Comparison of ENCODE assay signal across 13 cellular contexts in genomic region chr1:110380667-110381283, GRCh38. TPM values are rescaled to one million over a fixed set of nuclear protein-coding genes. Genes with fewer than 3 reads are reported as not detected.
DNase-seq lines count a peak whose midpoint lies in the region; TF ChIP-seq lines count a peak whose summit lies in the region.
"Had no signal": no experiment of that assay in that cellular context is flagged by ENCODE, and none has a peak within 500 bp of the region (broad histone marks: within the 10 kb centered on the region; RNA-seq: fewer than 3 reads in every experiment).

No MANE protein-coding gene starts in this region.

- peak overlapping the region; percentile 54; the same call in 1 of the 2 replicates for H3K27ac ChIP-seq in OCI-LY3 (ENCODE audit: low read length)
- H3K27ac ChIP-seq in spleen: peak overlapping the region in 7 of 8 donors; percentile 64 to 90 (median 80)
- H3K27ac ChIP-seq in SK-N-SH (ENCODE audit: low read depth in 2 of 2, low read length in 1 of 2): no peak overlapping the region
- H3K27ac ChIP-seq: thyroid gland had no signal

- no peaks in the 10 kb centered on the region for H3K9me2 ChIP-seq in SK-N-SH

- H4K20me1 ChIP-seq in OCI-LY3 (ENCODE audit: insufficient read depth, low read length) (no peaks in the 10 kb centered on the region), SK-N-SH (ENCODE audit: insufficient read depth) (no peaks in the 10 kb centered on the region)

- TF ChIP-seq CTCF in OCI-LY3 (IDR thresholded peaks at IDR 0.05; ENCODE audit: low read depth, low read length): no peak
- no peak for TF ChIP-seq CTCF in fibroblast of pulmonary artery (IDR thresholded peaks at IDR 0.05; ENCODE audit: low read length, missing control alignments)
- TF ChIP-seq CTCF in spleen (IDR thresholded peaks at IDR 0.05 in 8 of 11, conservative IDR thresholded peaks at IDR 0.05 in 3 of 11): no peak
- no peak for TF ChIP-seq CTCF in SK-N-SH (IDR thresholded peaks at IDR 0.05)

- H3K36me3 ChIP-seq in OCI-LY3 (replicated peaks; ENCODE audit: low read depth, low read length): peaks cover 43% of the 10 kb centered on the region
- peaks cover 0 to 56% (median 24%) of the 10 kb centered on the region in 6 donors for H3K36me3 ChIP-seq in spleen
- peaks cover 30 to 36% of the 10 kb centered on the region in 2 experiments for H3K36me3 ChIP-seq in SK-N-SH (replicated peaks in 1 of 2; ENCODE audit: control insufficient read depth in 1 of 2, insufficient read depth in 2 of 2, low read length in 1 of 2)
- H3K36me3 ChIP-seq: breast epithelium had no signal

- peaks cover 42% of the 10 kb centered on the region for H3K4me1 ChIP-seq in OCI-LY3 (ENCODE audit: low read length)
- H3K4me1 ChIP-seq in spleen: peaks cover 8 to 66% (median 28%) of the 10 kb centered on the region in 6 donors
- no peaks in the 10 kb centered on the region for H3K4me1 ChIP-seq in SK-N-SH (ENCODE audit: control insufficient read depth in 1 of 2, insufficient read depth in 2 of 2, low read depth in 1 of 2, low read length in 1 of 2)
- H3K4me1 ChIP-seq: breast epithelium, thyroid gland had no signal

- POLR2A ChIA-PET in SK-N-SH (lab: Yijun Ruan, JAX): no interaction called here

- H3K4me2 ChIP-seq in OCI-LY3 (ENCODE audit: low read length): peak overlapping the region; percentile 34; the same call in 1 of the 2 replicates
- no peak overlapping the region for H3K4me2 ChIP-seq in SK-N-SH

- DNase-seq in GF-D8 (lab: John Stamatoyannopoulos, UW) (peak; percentile 76), fibroblast of pulmonary artery (ENCODE audit: low read depth) (peak; percentile 79), spleen (no peak), cerebellum (ENCODE audit: low spot score) (no peak), AG20443 (ENCODE audit: low spot score) (no peak), SK-N-SH (no peak), HUDEP-2 (lab: John Stamatoyannopoulos, UW; ENCODE audit: unreplicated experiment in 76 of 76) (no peak)
- DNase-seq: activated T-cell treated with anti-CD3 and anti-CD28 coated beads, Interleukin-2, amount 50 U/mL, for 4 hours; DMS153; NCI-H2029 treated with DMSO at 0.1 percent for 48 hours; thyroid gland had no signal

- CTCF ChIA-PET in SK-N-SH (lab: Yijun Ruan, JAX): interaction anchor here (0.9 to 1.2 kb wide), 3 partner anchors 14 to 80 kb away, joined by 4 read pairs; partner anchors contain the start of gene RBM15

- no peaks in the 10 kb centered on the region for H3F3A ChIP-seq in SK-N-SH (replicated peaks; ENCODE audit: insufficient read depth)

- no peak for TF ChIP-seq EP300 in SK-N-SH (IDR thresholded peaks at IDR 0.05; ENCODE audit: borderline replicate concordance in 1 of 2, low read depth in 1 of 2, low read length in 1 of 2)

- H3K9me3 ChIP-seq in OCI-LY3 (ENCODE audit: insufficient read depth, low read length) (no peaks in the 10 kb centered on the region), spleen (no peaks in the 10 kb centered on the region), SK-N-SH (no peaks in the 10 kb centered on the region)
- H3K9me3 ChIP-seq: breast epithelium, thyroid gland had no signal

- H3K4me3 ChIP-seq in OCI-LY3 (ENCODE audit: low read length): no peak overlapping the region; the same call in 1 of the 2 replicates
- H3K4me3 ChIP-seq in fibroblast of pulmonary artery (replicated peaks; ENCODE audit: low read depth, low read length): no peak overlapping the region
- H3K4me3 ChIP-seq in spleen: peak overlapping the region in 1 of 8 donors; percentile 39
- H3K4me3 ChIP-seq in SK-N-SH (ENCODE audit: low read depth in 2 of 2, low read length in 1 of 2): no peak overlapping the region
- H3K4me3 ChIP-seq: breast epithelium, thyroid gland had no signal

- H3K9ac ChIP-seq in OCI-LY3 (ENCODE audit: low read length) (no peak overlapping the region), SK-N-SH (no peak overlapping the region)

- H3K27me3 ChIP-seq in OCI-LY3 (ENCODE audit: low read depth, low read length): no peaks in the 10 kb centered on the region
- no peaks in the 10 kb centered on the region for H3K27me3 ChIP-seq in spleen (replicated peaks in 1 of 7)
- H3K27me3 ChIP-seq in SK-N-SH (ENCODE audit: insufficient read depth): no peaks in the 10 kb centered on the region
- H3K27me3 ChIP-seq: breast epithelium, thyroid gland had no signal

- no peak for TF ChIP-seq RAD21 in SK-N-SH (IDR thresholded peaks at IDR 0.05; ENCODE audit: low read length)

- no peaks in the 10 kb centered on the region for H3K79me2 ChIP-seq in OCI-LY3 (ENCODE audit: low read length)
- no peaks in the 10 kb centered on the region for H3K79me2 ChIP-seq in SK-N-SH (ENCODE audit: insufficient read depth)

- no peak for TF ChIP-seq POLR2A in spleen (IDR thresholded peaks at IDR 0.05)

- WGBS in spleen, 5 donors: 49 to 76% (median 61%) methylated on average over 10 of the region's 10 CpGs
- 89% methylated on average over 10 of the region's 10 CpGs for WGBS in SK-N-SH (ENCODE audit: low lambda C conversion rate)

- intact Hi-C loops in spleen (cut with DNase I; ENCODE audit: low total_unique reads): no loop called here

- H2AFZ ChIP-seq in OCI-LY3 (ENCODE audit: low read depth, low read length): no peak overlapping the region
- no peak overlapping the region for H2AFZ ChIP-seq in SK-N-SH (ENCODE audit: low read depth)

TF ChIP-seq in SK-N-SH, 30 proteins besides CTCF, POLR2A, EP300 and RAD21:
- TF ChIP-seq CHD2 (IDR thresholded peaks at IDR 0.05; ENCODE audit: low read length, partially characterized antibody): no peak

RNA-seq across cellular contexts. Expression of gene SLC16A4, which starts 10.1 kb away (rescaled TPM):
- 1 to 10 TPM; 2.0 to 6.9 (median 5.4) TPM for total RNA-seq in spleen
- 1 to 10 TPM; 1.5 to 3.3 (median 2.7) TPM for polyA plus RNA-seq in spleen
- total RNA-seq in cerebellum: 20.8 TPM
- 3.0 and 5.2 TPM in 2 replicates for polyA plus RNA-seq in SK-N-SH (2012; rRNA removed)
- 5.5 and 5.8 TPM in 2 replicates for polyA plus RNA-seq in SK-N-SH (2012; cell fraction: cytosol; rRNA removed)
- 1.4 and 3.2 TPM in 2 replicates for polyA plus RNA-seq in SK-N-SH (2012; cell fraction: nucleus; rRNA removed)

RNA-seq across cellular contexts. Expression of gene LAMTOR5, which starts 26.7 kb away (rescaled TPM):
- 100 to 1,000 TPM in 1 of 7 donors, 10 to 100 TPM in 6; 49.6 to 115 (median 83.3) TPM for total RNA-seq in spleen
- polyA plus RNA-seq in spleen: 100 to 1,000 TPM; 261 to 340 (median 296) TPM
- total RNA-seq in cerebellum: 29.3 TPM
- 442 and 636 TPM in 2 replicates for polyA plus RNA-seq in SK-N-SH (2012; rRNA removed)
- polyA plus RNA-seq in SK-N-SH (2012; cell fraction: cytosol; rRNA removed): 477 and 520 TPM in 2 replicates
- polyA plus RNA-seq in SK-N-SH (2012; cell fraction: nucleus; rRNA removed): 159 and 164 TPM in 2 replicates

RNA-seq across cellular contexts. Expression of gene RBM15, which starts 41.6 kb away (rescaled TPM):
- total RNA-seq in spleen (10 to 100 TPM; 36.7 to 63.7 (median 45.6) TPM), cerebellum (62.4 TPM)
- polyA plus RNA-seq in spleen (1 to 10 TPM; 3.6 to 8.0 (median 4.1) TPM), SK-N-SH (2012; rRNA removed) (3.8 and 4.7 TPM in 2 replicates)
- polyA plus RNA-seq in SK-N-SH (2012; cell fraction: cytosol; rRNA removed): 2.6 and 3.5 TPM in 2 replicates
- polyA plus RNA-seq in SK-N-SH (2012; cell fraction: nucleus; rRNA removed): 6.0 and 7.0 TPM in 2 replicates

Comparison
In these comparisons a context has a peak if more than half of its experiments do, and no peak if none do; other contexts are left out.
1. DNase-seq: peak in GF-D8 (single experiment) and fibroblast of pulmonary artery (single experiment); none in spleen (single experiment), cerebellum (single experiment), AG20443 (single experiment), SK-N-SH (single experiment) and HUDEP-2 (0 of 76).
2. H3K27ac ChIP-seq: peak in OCI-LY3 (single experiment) and spleen (7 of 8); none in SK-N-SH (0 of 2).